25 cellular contexts compared by ENCODE assay signal in the genomic region with DNA sequence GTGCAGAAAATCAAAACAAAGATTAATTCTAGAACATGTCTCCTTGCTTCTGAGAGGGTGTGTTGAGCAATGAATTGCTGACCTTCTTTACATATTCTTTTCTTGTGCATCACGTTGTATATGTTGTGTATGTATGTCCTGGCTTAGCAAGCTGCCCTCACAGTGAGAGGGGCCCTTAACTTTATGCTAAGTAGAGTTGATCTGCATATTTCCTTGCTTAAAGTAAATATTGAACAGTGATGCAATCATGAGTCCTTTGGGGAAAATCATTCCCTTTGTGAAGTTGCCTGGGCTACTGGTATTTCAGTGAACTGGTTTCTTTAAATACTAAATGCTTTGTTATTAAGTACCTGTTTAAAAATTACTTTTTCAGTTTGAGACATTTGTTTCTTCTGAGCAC.
"Had no signal": no experiment of that assay in that cellular context is flagged by ENCODE, and none has a peak within 500 bp of the region (broad histone marks: within the 10 kb centered on the region; RNA-seq: fewer than 3 reads in every experiment).

No MANE protein-coding gene starts in this region.

- H3K27me3 ChIP-seq: breast epithelium, colonic mucosa, esophagus squamous epithelium, spleen, thyroid gland, upper lobe of right lung had no signal

- H3K4me3 Mint-ChIP-seq: activated naive CD8-positive, alpha-beta T cell; activated T-cell treated with anti-CD3 and anti-CD28 coated beads, Interleukin-2, amount 50 U/mL, for 24 hours; central memory CD8-positive, alpha-beta T cell; immature natural killer cell; mesothelial cell of epicardium; natural killer cell; T-helper 1 cell treated with Interleukin-12 subunit alpha and Interleukin-12 subunit beta and Interleukin-4 antibody, amounts not matched to agents 30 μg/mL and 1 μg/mL, for 36 hours; WTC11 had no signal

- H3K4me1 Mint-ChIP-seq: central memory CD8-positive, alpha-beta T cell; immature natural killer cell; natural killer cell had no signal

- H3K4me3 ChIP-seq: breast epithelium, colonic mucosa, esophagus squamous epithelium, lower lobe of right lung, spleen, thyroid gland, upper lobe of right lung had no signal

- H3K36me3 ChIP-seq: breast epithelium, colonic mucosa, esophagus squamous epithelium, lower lobe of right lung, spleen, thyroid gland, upper lobe of right lung had no signal

- H3K36me3 Mint-ChIP-seq: activated naive CD8-positive, alpha-beta T cell; immature natural killer cell; natural killer cell had no signal

- DNase-seq: activated naive CD4-positive, alpha-beta T cell; activated T-cell treated with anti-CD3 and anti-CD28 coated beads, Interleukin-2, amount 50 U/mL, for 24 hours; colonic mucosa; esophagus squamous epithelium; immature natural killer cell; lower lobe of right lung; natural killer cell; retina; spleen; stimulated activated CD4-positive, alpha-beta T cell treated with anti-CD3 and anti-CD28 coated beads, Interleukin-4, amount 100 ng/mL, for 24 hours; stimulated activated naive CD8-positive, alpha-beta T cell treated with anti-CD3 and anti-CD28 coated beads, Interleukin-15, Interleukin-2, amounts not matched to agents 100 U/mL and 50 U/mL, for 24 hours; substantia nigra; T1000; thyroid gland; upper lobe of right lung had no signal

- H3K4me1 ChIP-seq: breast epithelium, lower lobe of right lung, spleen, thyroid gland, upper lobe of right lung had no signal

- H3K27ac Mint-ChIP-seq: activated naive CD8-positive, alpha-beta T cell; activated T-cell treated with anti-CD3 and anti-CD28 coated beads, Interleukin-2, amount 50 U/mL, for 24 hours; activated T-helper 2 cell treated with anti-CD3 and anti-CD28 coated beads, Interferon-gamma antibody, Interleukin-2, Interleukin-4, amounts not matched to agents 10 μg/mL and 5 μg/mL and 100 μg/mL, durations not matched to agents 14 hours and 24 hours and 36 hours; immature natural killer cell; mesothelial cell of epicardium; natural killer cell; progenitor cell of endocrine pancreas; T-helper 1 cell treated with Interleukin-12 subunit alpha and Interleukin-12 subunit beta and Interleukin-4 antibody, amounts not matched to agents 30 μg/mL and 1 μg/mL, for 36 hours; WTC11 had no signal

- H3K27me3 Mint-ChIP-seq: activated naive CD8-positive, alpha-beta T cell; activated T-cell treated with anti-CD3 and anti-CD28 coated beads, Interleukin-2, amount 50 U/mL, for 24 hours; central memory CD8-positive, alpha-beta T cell; progenitor cell of endocrine pancreas had no signal

- H3K27ac ChIP-seq: breast epithelium, colonic mucosa, esophagus squamous epithelium, lower lobe of right lung, spleen, thyroid gland, upper lobe of right lung had no signal

- ATAC-seq: left lobe of liver; lower lobe of right lung; natural killer cell; stimulated activated naive CD8-positive, alpha-beta T cell treated with anti-CD3 and anti-CD28 coated beads, Interleukin-15, Interleukin-2, amounts not matched to agents 100 U/mL and 50 U/mL, for 24 hours; upper lobe of right lung; WTC11 had no signal

- FAIRE-seq: astrocyte had no signal

- H3K9me3 ChIP-seq: colonic mucosa, esophagus squamous epithelium, lower lobe of right lung, thyroid gland, upper lobe of right lung had no signal
